Comparison of ENCODE assay signal across 1 cellular context in genomic region chr2:19312949-19313348, GRCh38.
TF ChIP-seq lines count a peak whose summit lies in the region.

No MANE protein-coding gene starts in this region.

TF ChIP-seq in GM23338, 12 proteins besides CTCF, POLR2A, EP300 and RAD21 (continued from another document):
- TF ChIP-seq REST (IDR thresholded peaks at IDR 0.05; ENCODE audit: unreplicated experiment) (no peak), ETS1 (IDR thresholded peaks at IDR 0.05) (no peak), EZH2 (IDR thresholded peaks at IDR 0.05; ENCODE audit: low read depth, unreplicated experiment) (no peak), ZNF114 (CRISPR knock-in tag; IDR thresholded peaks at IDR 0.05) (no peak), POLR2AphosphoS5 (IDR thresholded peaks at IDR 0.05; ENCODE audit: low read depth) (no peak), NANOG (IDR thresholded peaks at IDR 0.05; ENCODE audit: borderline replicate concordance) (no peak), JUNB (IDR thresholded peaks at IDR 0.05; ENCODE audit: unreplicated experiment) (no peak), STAT1 (IDR thresholded peaks at IDR 0.05; ENCODE audit: unreplicated experiment) (no peak), EZH2phosphoT487 (IDR thresholded peaks at IDR 0.05; ENCODE audit: unreplicated experiment) (no peak)
